Comparison of ENCODE assay signal across 12 cellular contexts in genomic region chr10:114271779-114272167, GRCh38. TPM values are rescaled to one million over a fixed set of nuclear protein-coding genes. Genes with fewer than 3 reads are reported as not detected.
DNase-seq lines count a peak whose midpoint lies in the region; TF ChIP-seq lines count a peak whose summit lies in the region.
"Had no signal": no experiment of that assay in that cellular context is flagged by ENCODE, and none has a peak within 500 bp of the region (broad histone marks: within the 10 kb centered on the region; RNA-seq: fewer than 3 reads in every experiment).

No MANE protein-coding gene starts in this region.

- H3K4me1 ChIP-seq in SJSA1 (replicated peaks), result peaks cover 34% of the 10 kb centered on the region

- TF ChIP-seq CTCF in fibroblast of pulmonary artery (IDR thresholded peaks at IDR 0.05; ENCODE audit: low read length, missing control alignments), result no peak
- no peak for TF ChIP-seq CTCF in osteocyte (IDR thresholded peaks at IDR 0.05)

- no peaks in the 10 kb centered on the region for H3K36me3 ChIP-seq in SJSA1

- H3K36me3 Mint-ChIP-seq in osteocyte (ENCODE audit: unreplicated experiment), result no peaks in the 10 kb centered on the region
- H3K36me3 Mint-ChIP-seq: activated naive CD8-positive, alpha-beta T cell; memory B cell had no signal

- in situ Hi-C loops in Caki2 (cut with HindIII; ENCODE audit: low pct_unique_long_range_greater_than_20kb, low sequenced_read_pairs), result no loop called here

- CTCF ChIA-PET in HEK293T (lab: Yijun Ruan, JAX), result interaction anchor here (0.6 to 1.1 kb wide), 3 partner anchors 9 to 247 kb away, joined by 3 to 4 read pairs (median 3); no protein-coding TSS in a partner anchor

- POLR2A ChIA-PET in HEK293T (lab: Yijun Ruan, JAX), result no interaction called here

- DNase-seq in Caki2 (ENCODE audit: low read depth) (peak; percentile 50), SJSA1 (ENCODE audit: low read depth in 1 of 2, low spot score in 2 of 2) (peak; percentile 87 to 95), fibroblast of pulmonary artery (ENCODE audit: low read depth) (peak; percentile 92), osteocyte (ENCODE audit: extremely low spot score, unreplicated experiment) (no peak), head of caudate nucleus (no peak), NCI-H2081 (lab: John Stamatoyannopoulos, UW) (no peak), NCI-H2171 treated with DMSO at 0.1 percent for 48 hours (lab: John Stamatoyannopoulos, UW) (no peak), HEK293T (ENCODE audit: extremely low spot score) (no peak)
- DNase-seq: Caco-2, NCI-H187 had no signal

- no peaks in the 10 kb centered on the region for H3K27me3 ChIP-seq in SJSA1 (replicated peaks)

- H3K4me1 Mint-ChIP-seq in osteocyte (ENCODE audit: unreplicated experiment), result peaks cover 15% of the 10 kb centered on the region
- H3K4me1 Mint-ChIP-seq: memory B cell had no signal

- H3K4me3 Mint-ChIP-seq in osteocyte (ENCODE audit: unreplicated experiment), result no peak overlapping the region
- H3K4me3 Mint-ChIP-seq: activated naive CD8-positive, alpha-beta T cell; memory B cell had no signal

- no peaks in the 10 kb centered on the region for H3K27me3 Mint-ChIP-seq in osteocyte (ENCODE audit: unreplicated experiment)

- peak overlapping the region; percentile 52 for H3K27ac ChIP-seq in SJSA1

- peak overlapping the region; percentile 28 for H3K27ac Mint-ChIP-seq in osteocyte (ENCODE audit: unreplicated experiment)
- H3K27ac Mint-ChIP-seq: activated naive CD8-positive, alpha-beta T cell; memory B cell had no signal

- no peaks in the 10 kb centered on the region for H3K9me3 Mint-ChIP-seq in osteocyte (ENCODE audit: unreplicated experiment)

- no peaks in the 10 kb centered on the region for H3K9me3 ChIP-seq in SJSA1 (replicated peaks)
- H3K9me3 ChIP-seq: Caco-2 had no signal

- no peak overlapping the region for H3K4me3 ChIP-seq in SJSA1
- no peak overlapping the region for H3K4me3 ChIP-seq in fibroblast of pulmonary artery (replicated peaks; ENCODE audit: low read depth, low read length)

- intact Hi-C loops in head of caudate nucleus (cut with DNase I), result no loop called here

TF ChIP-seq in HEK293T, 16 proteins besides CTCF, POLR2A, EP300 and RAD21:
- TF ChIP-seq ZNF384 (IDR thresholded peaks at IDR 0.05), result no peak
- no peak for TF ChIP-seq TARDBP (IDR thresholded peaks at IDR 0.05)
- no peak for TF ChIP-seq ELF4 (IDR thresholded peaks at IDR 0.05)
- TF ChIP-seq LEF1 (IDR thresholded peaks at IDR 0.05; ENCODE audit: borderline replicate concordance), result no peak
- no peak for TF ChIP-seq CTBP1 (IDR thresholded peaks at IDR 0.05; ENCODE audit: borderline replicate concordance)
- no peak for TF ChIP-seq PKNOX1 (IDR thresholded peaks at IDR 0.05)
- no peak for TF ChIP-seq L3MBTL2 (conservative IDR thresholded peaks at IDR 0.05)
- TF ChIP-seq HDGF (IDR thresholded peaks at IDR 0.05; ENCODE audit: borderline replicate concordance), result no peak
- TF ChIP-seq BHLHE40 (IDR thresholded peaks at IDR 0.05; ENCODE audit: borderline replicate concordance), result no peak
- TF ChIP-seq FOXK2 (IDR thresholded peaks at IDR 0.05), result no peak
- TF ChIP-seq FOXM1 (IDR thresholded peaks at IDR 0.05; ENCODE audit: borderline replicate concordance), result no peak
- TF ChIP-seq SUZ12 (IDR thresholded peaks at IDR 0.05), result no peak
- no peak for TF ChIP-seq NFRKB (IDR thresholded peaks at IDR 0.05)
- no peak for TF ChIP-seq ARNT (IDR thresholded peaks at IDR 0.05)
- TF ChIP-seq FOXA1 (IDR thresholded peaks at IDR 0.05), result no peak
- no peak for TF ChIP-seq SP1 (IDR thresholded peaks at IDR 0.05)
TF ChIP-seq in HEK293T: peak in this region for 0.

RNA-seq across cellular contexts. Expression of gene VWA2, which starts 32.7 kb away (rescaled TPM):
- total RNA-seq in Caki2 (2014; rRNA removed; shearing (Covaris generic); ENCODE audit: low replicate concordance), result not detected in 2 replicates
- not detected in 2 replicates for total RNA-seq in SJSA1 (2014; rRNA removed; shearing (Covaris generic))
- not detected in 2 replicates for total RNA-seq in osteocyte

Comparison
In these comparisons a context has a peak if more than half of its experiments do, and no peak if none do; other contexts are left out.
1. DNase-seq: peak in Caki2 (single experiment), SJSA1 (2 of 2) and fibroblast of pulmonary artery (single experiment); none in osteocyte (single experiment), head of caudate nucleus (0 of 42), NCI-H2081 (0 of 2), NCI-H2171 treated with DMSO at 0.1 percent for 48 hours (single experiment) and HEK293T (single experiment).